23 cellular contexts compared by ENCODE assay signal in the genomic region with DNA sequence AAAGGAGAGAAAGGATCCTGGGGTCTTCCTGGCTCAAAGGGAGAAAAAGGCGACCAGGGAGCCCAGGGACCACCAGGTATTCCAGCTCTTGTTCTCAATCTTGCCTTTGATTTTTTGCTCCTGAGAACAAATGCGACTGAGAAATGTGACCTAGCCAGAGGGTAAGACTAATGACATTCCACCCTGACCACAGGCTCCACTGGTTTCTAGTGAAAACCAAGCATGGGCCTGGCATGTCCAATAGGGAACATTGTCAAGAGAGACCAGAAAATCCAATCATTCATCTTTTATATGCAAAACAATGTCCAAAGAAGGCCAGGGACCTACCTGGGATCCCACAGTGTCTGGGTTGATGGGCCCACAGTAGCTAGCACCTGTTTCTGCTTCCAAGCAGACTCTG. TPM values are rescaled to one million over a fixed set of nuclear protein-coding genes. Genes with fewer than 3 reads are reported as not detected.
DNase-seq lines count a peak whose midpoint lies in the region; ATAC-seq and TF ChIP-seq lines count a peak whose summit lies in the region.
"Had no signal": no experiment of that assay in that cellular context is flagged by ENCODE, and none has a peak within 500 bp of the region (broad histone marks: within the 10 kb centered on the region; RNA-seq: fewer than 3 reads in every experiment).

No MANE protein-coding gene starts in this region.

- no peaks in the 10 kb centered on the region for H3K36me3 ChIP-seq in spleen
- H3K36me3 ChIP-seq: right lobe of liver, SJSA1, transverse colon had no signal

- H3K9me3 Mint-ChIP-seq in natural killer cell treated with Interleukin-12 subunit alpha and Interleukin-12 subunit beta and Interleukin-15 and Interleukin-18, amount 100 ng/mL, for 72 hours = peaks cover 4% of the 10 kb centered on the region
- peaks cover 4% of the 10 kb centered on the region for H3K9me3 Mint-ChIP-seq in activated CD4-positive, alpha-beta memory T cell treated with anti-CD3 and anti-CD28 coated beads, Interleukin-2, amount 10 ng/mL, durations not matched to agents 7 days and 5 days
- H3K9me3 Mint-ChIP-seq: CD4-positive, CD25-positive, alpha-beta regulatory T cell; H9 had no signal

- H3K27me3 Mint-ChIP-seq in natural killer cell treated with Interleukin-12 subunit alpha and Interleukin-12 subunit beta and Interleukin-15 and Interleukin-18, amount 100 ng/mL, for 72 hours = no peaks in the 10 kb centered on the region
- no peaks in the 10 kb centered on the region for H3K27me3 Mint-ChIP-seq in activated CD4-positive, alpha-beta memory T cell treated with anti-CD3 and anti-CD28 coated beads, Interleukin-2, amount 10 ng/mL, durations not matched to agents 7 days and 5 days
- H3K27me3 Mint-ChIP-seq: CD4-positive, CD25-positive, alpha-beta regulatory T cell had no signal

- no peaks in the 10 kb centered on the region for H3K9me3 ChIP-seq in spleen
- H3K9me3 ChIP-seq: adrenal gland, right lobe of liver, SJSA1, transverse colon had no signal

- H3K27ac ChIP-seq in spleen = no peak overlapping the region
- H3K27ac ChIP-seq: adrenal gland, HL-60, parathyroid adenoma, right lobe of liver, SJSA1 had no signal

- DNase-seq in EL (peak; percentile 70), M059J (ENCODE audit: low read depth) (peak; percentile 97), astrocyte of the hippocampus (ENCODE audit: low read depth, low spot score) (peak; percentile 89), NCI-H2029 treated with DMSO at 0.1 percent for 48 hours (lab: John Stamatoyannopoulos, UW) (no peak), spleen (no peak), NCI-H69 (lab: John Stamatoyannopoulos, UW) (no peak)
- DNase-seq in natural killer cell treated with Interleukin-12 subunit alpha and Interleukin-12 subunit beta and Interleukin-15 and Interleukin-18, amount 100 ng/mL, for 72 hours (ENCODE audit: low spot score) = no peak
- no peak for DNase-seq in activated CD4-positive, alpha-beta memory T cell treated with anti-CD3 and anti-CD28 coated beads, Interleukin-2, amount 10 ng/mL, durations not matched to agents 7 days and 5 days
- DNase-seq: activated CD4-positive, alpha-beta T cell treated with anti-CD3 and anti-CD28 coated beads for 4 hours; activated naive CD4-positive, alpha-beta T cell treated with Interleukin-2 at 50 U/mL for 16 hours; activated T-cell treated with anti-CD3 and anti-CD28 coated beads, Interleukin-2, amount 50 U/mL, for 48 hours; CD4-positive, CD25-positive, alpha-beta regulatory T cell; cortex of kidney; DMS 273 treated with DMSO at 0.1 percent for 48 hours; H9; NCI-H1417 treated with DMSO at 0.1 percent for 48 hours; transverse colon had no signal

- peaks cover 27 to 77% (median 53%) of the 10 kb centered on the region in 6 donors for H3K4me1 ChIP-seq in spleen
- H3K4me1 ChIP-seq: parathyroid adenoma had no signal

- H3K4me3 Mint-ChIP-seq in natural killer cell treated with Interleukin-12 subunit alpha and Interleukin-12 subunit beta and Interleukin-15 and Interleukin-18, amount 100 ng/mL, for 72 hours = no peak overlapping the region
- H3K4me3 Mint-ChIP-seq in activated CD4-positive, alpha-beta memory T cell treated with anti-CD3 and anti-CD28 coated beads, Interleukin-2, amount 10 ng/mL, durations not matched to agents 7 days and 5 days = no peak overlapping the region
- H3K4me3 Mint-ChIP-seq: H9 had no signal

- no peak overlapping the region for H3K4me3 ChIP-seq in spleen
- H3K4me3 ChIP-seq: adrenal gland, right lobe of liver, SJSA1, transverse colon had no signal

- no peak for TF ChIP-seq POLR2A in spleen (IDR thresholded peaks at IDR 0.05)

- intact Hi-C loops in spleen (cut with DNase I; ENCODE audit: low total_unique reads) = no loop called here

- CTCF ChIA-PET in activated CD4-positive, alpha-beta memory T cell treated with anti-CD3 and anti-CD28 coated beads, Interleukin-2, amount 10 ng/mL, durations not matched to agents 7 days and 5 days (lab: Charles Lee) = interaction anchor here (0.7 to 1.4 kb wide), 3 partner anchors 9 to 207 kb away, joined by 3 to 4 read pairs (median 3); no protein-coding TSS in a partner anchor

- POLR2A ChIA-PET in activated CD4-positive, alpha-beta memory T cell treated with anti-CD3 and anti-CD28 coated beads, Interleukin-2, amount 10 ng/mL, durations not matched to agents 7 days and 5 days (lab: Charles Lee) = interaction anchor here (0.7 to 5.9 kb wide), 8 partner anchors 16 to 62 kb away, joined by 3 to 53 read pairs (median 4); partner anchors contain the start of gene TGFBR1

- no peak for TF ChIP-seq CTCF in spleen (IDR thresholded peaks at IDR 0.05 in 8 of 11, conservative IDR thresholded peaks at IDR 0.05 in 3 of 11)

- peaks cover 5% of the 10 kb centered on the region for H3K36me3 Mint-ChIP-seq in natural killer cell treated with Interleukin-12 subunit alpha and Interleukin-12 subunit beta and Interleukin-15 and Interleukin-18, amount 100 ng/mL, for 72 hours
- H3K36me3 Mint-ChIP-seq in activated CD4-positive, alpha-beta memory T cell treated with anti-CD3 and anti-CD28 coated beads, Interleukin-2, amount 10 ng/mL, durations not matched to agents 7 days and 5 days (ENCODE audit: low read depth) = peaks cover 15% of the 10 kb centered on the region
- H3K36me3 Mint-ChIP-seq: CD4-positive, CD25-positive, alpha-beta regulatory T cell had no signal

- H3K27me3 ChIP-seq in spleen (replicated peaks in 1 of 7) = no peaks in the 10 kb centered on the region
- H3K27me3 ChIP-seq: adrenal gland, right lobe of liver, SJSA1, transverse colon had no signal

- peaks cover 77 to 80% of the 10 kb centered on the region in 2 donors for H3K4me1 Mint-ChIP-seq in natural killer cell treated with Interleukin-12 subunit alpha and Interleukin-12 subunit beta and Interleukin-15 and Interleukin-18, amount 100 ng/mL, for 72 hours (ENCODE audit: low read depth in 2 of 2)
- peaks cover 79% of the 10 kb centered on the region for H3K4me1 Mint-ChIP-seq in activated CD4-positive, alpha-beta memory T cell treated with anti-CD3 and anti-CD28 coated beads, Interleukin-2, amount 10 ng/mL, durations not matched to agents 7 days and 5 days

- WGBS in spleen, 5 donors = 86 to 98% (median 95%) methylated on average over 2 of the region's 2 CpGs

- ATAC-seq in natural killer cell treated with Interleukin-12 subunit alpha and Interleukin-12 subunit beta and Interleukin-15 and Interleukin-18, amount 100 ng/mL, for 72 hours = no peak
- ATAC-seq: Panc1 had no signal

- peak overlapping the region; percentile 16 to 84 for H3K27ac Mint-ChIP-seq in natural killer cell treated with Interleukin-12 subunit alpha and Interleukin-12 subunit beta and Interleukin-15 and Interleukin-18, amount 100 ng/mL, for 72 hours
- H3K27ac Mint-ChIP-seq in activated CD4-positive, alpha-beta memory T cell treated with anti-CD3 and anti-CD28 coated beads, Interleukin-2, amount 10 ng/mL, durations not matched to agents 7 days and 5 days = no peak overlapping the region
- H3K27ac Mint-ChIP-seq: H9 had no signal

RNA-seq across cellular contexts. Expression of gene TGFBR1, which starts 50.3 kb away (rescaled TPM):
- 28.9 and 48.1 TPM in 2 replicates for total RNA-seq in M059J (2014; rRNA removed; shearing (Covaris generic))
- 100 to 1,000 TPM in 1 of 2 donors, 10 to 100 TPM in 1; 62.7 to 105 TPM for total RNA-seq in natural killer cell treated with Interleukin-12 subunit alpha and Interleukin-12 subunit beta and Interleukin-15 and Interleukin-18, amount 100 ng/mL, for 72 hours
- total RNA-seq in activated CD4-positive, alpha-beta memory T cell treated with anti-CD3 and anti-CD28 coated beads, Interleukin-2, amount 10 ng/mL, durations not matched to agents 7 days and 5 days = 10 to 100 TPM; 57.4 to 58.5 TPM
- total RNA-seq in spleen = 10 to 100 TPM; 33.5 to 60.8 (median 55.8) TPM
- polyA plus RNA-seq in spleen = 10 to 100 TPM in 2 of 3 donors, 1 to 10 TPM in 1; 8.9 to 12.8 (median 10.1) TPM

Comparison
In these comparisons a context has a peak if more than half of its experiments do, and no peak if none do; other contexts are left out.
1. DNase-seq: peak in EL (single experiment), M059J (single experiment) and astrocyte of the hippocampus (single experiment); none in natural killer cell treated with Interleukin-12 subunit alpha and Interleukin-12 subunit beta and Interleukin-15 and Interleukin-18, amount 100 ng/mL, for 72 hours (single experiment), NCI-H2029 treated with DMSO at 0.1 percent for 48 hours (single experiment), activated CD4-positive, alpha-beta memory T cell treated with anti-CD3 and anti-CD28 coated beads, Interleukin-2, amount 10 ng/mL, durations not matched to agents 7 days and 5 days (single experiment), spleen (single experiment) and NCI-H69 (single experiment).